Comparison of ENCODE assay signal across 1 cellular context in the genomic region with DNA sequence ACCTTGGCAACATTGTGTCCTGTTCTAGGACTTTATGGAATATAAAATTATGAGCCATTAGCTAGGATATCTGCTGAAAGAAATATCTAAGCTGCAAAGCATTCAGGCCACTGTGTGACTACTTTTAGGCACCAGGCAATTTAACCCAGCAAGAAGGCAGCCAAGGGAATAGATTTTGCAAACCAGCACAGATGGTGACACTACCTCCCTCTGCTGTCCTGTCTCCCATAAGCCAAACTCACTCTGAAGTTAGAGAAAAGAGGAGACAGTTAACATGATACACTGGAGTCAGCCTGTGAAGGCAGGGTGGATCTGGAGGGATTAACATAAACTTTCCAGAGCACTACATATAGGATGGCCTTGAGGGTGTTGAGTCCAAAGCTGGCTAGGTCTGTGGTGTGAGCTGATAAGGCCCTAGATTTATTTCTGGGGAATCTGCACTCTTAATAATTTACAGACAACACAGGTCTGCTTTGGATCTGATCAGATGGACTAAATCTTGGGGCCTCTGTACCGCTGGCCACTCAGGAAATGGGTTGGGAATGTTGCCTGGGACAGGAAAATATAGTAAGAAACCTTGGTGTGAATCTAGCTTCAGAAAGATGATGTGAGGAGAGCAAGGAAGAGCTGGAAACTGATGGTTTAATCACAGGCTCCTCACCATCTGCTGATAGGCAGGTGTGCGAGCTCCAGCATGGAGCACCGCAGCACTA.
TF ChIP-seq lines count a peak whose summit lies in the region.

No MANE protein-coding gene starts in this region.

TF ChIP-seq in GM23338, 12 proteins besides CTCF, POLR2A, EP300 and RAD21 (continued from another document):
- TF ChIP-seq, protein P1, sequence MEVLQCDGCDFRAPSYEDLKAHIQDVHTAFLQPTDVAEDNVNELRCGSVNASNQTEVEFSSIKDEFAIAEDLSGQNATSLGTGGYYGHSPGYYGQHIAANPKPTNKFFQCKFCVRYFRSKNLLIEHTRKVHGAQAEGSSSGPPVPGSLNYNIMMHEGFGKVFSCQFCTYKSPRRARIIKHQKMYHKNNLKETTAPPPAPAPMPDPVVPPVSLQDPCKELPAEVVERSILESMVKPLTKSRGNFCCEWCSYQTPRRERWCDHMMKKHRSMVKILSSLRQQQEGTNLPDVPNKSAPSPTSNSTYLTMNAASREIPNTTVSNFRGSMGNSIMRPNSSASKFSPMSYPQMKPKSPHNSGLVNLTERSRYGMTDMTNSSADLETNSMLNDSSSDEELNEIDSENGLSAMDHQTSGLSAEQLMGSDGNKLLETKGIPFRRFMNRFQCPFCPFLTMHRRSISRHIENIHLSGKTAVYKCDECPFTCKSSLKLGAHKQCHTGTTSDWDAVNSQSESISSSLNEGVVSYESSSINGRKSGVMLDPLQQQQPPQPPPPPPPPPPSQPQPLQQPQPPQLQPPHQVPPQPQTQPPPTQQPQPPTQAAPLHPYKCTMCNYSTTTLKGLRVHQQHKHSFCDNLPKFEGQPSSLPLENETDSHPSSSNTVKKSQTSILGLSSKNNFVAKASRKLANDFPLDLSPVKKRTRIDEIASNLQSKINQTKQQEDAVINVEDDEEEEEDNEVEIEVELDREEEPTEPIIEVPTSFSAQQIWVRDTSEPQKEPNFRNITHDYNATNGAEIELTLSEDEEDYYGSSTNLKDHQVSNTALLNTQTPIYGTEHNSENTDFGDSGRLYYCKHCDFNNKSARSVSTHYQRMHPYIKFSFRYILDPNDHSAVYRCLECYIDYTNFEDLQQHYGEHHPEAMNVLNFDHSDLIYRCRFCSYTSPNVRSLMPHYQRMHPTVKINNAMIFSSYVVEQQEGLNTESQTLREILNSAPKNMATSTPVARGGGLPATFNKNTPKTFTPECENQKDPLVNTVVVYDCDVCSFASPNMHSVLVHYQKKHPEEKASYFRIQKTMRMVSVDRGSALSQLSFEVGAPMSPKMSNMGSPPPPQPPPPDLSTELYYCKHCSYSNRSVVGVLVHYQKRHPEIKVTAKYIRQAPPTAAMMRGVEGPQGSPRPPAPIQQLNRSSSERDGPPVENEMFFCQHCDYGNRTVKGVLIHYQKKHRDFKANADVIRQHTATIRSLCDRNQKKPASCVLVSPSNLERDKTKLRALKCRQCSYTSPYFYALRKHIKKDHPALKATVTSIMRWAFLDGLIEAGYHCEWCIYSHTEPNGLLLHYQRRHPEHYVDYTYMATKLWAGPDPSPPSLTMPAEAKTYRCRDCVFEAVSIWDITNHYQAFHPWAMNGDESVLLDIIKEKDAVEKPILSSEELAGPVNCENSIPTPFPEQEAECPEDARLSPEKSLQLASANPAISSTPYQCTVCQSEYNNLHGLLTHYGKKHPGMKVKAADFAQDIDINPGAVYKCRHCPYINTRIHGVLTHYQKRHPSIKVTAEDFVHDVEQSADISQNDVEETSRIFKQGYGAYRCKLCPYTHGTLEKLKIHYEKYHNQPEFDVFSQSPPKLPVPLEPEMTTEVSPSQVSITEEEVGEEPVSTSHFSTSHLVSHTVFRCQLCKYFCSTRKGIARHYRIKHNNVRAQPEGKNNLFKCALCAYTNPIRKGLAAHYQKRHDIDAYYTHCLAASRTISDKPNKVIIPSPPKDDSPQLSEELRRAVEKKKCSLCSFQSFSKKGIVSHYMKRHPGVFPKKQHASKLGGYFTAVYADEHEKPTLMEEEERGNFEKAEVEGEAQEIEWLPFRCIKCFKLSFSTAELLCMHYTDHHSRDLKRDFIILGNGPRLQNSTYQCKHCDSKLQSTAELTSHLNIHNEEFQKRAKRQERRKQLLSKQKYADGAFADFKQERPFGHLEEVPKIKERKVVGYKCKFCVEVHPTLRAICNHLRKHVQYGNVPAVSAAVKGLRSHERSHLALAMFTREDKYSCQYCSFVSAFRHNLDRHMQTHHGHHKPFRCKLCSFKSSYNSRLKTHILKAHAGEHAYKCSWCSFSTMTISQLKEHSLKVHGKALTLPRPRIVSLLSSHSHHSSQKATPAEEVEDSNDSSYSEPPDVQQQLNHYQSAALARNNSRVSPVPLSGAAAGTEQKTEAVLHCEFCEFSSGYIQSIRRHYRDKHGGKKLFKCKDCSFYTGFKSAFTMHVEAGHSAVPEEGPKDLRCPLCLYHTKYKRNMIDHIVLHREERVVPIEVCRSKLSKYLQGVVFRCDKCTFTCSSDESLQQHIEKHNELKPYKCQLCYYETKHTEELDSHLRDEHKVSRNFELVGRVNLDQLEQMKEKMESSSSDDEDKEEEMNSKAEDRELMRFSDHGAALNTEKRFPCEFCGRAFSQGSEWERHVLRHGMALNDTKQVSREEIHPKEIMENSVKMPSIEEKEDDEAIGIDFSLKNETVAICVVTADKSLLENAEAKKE (CRISPR knock-in tag; IDR thresholded peaks at IDR 0.05), result no peak
- TF ChIP-seq ZNF114 (CRISPR knock-in tag; IDR thresholded peaks at IDR 0.05) (no peak), POLR2AphosphoS5 (IDR thresholded peaks at IDR 0.05; ENCODE audit: low read depth) (no peak), EZH2phosphoT487 (IDR thresholded peaks at IDR 0.05; ENCODE audit: unreplicated experiment) (no peak), ZNF331 (CRISPR knock-in tag; IDR thresholded peaks at IDR 0.05; ENCODE audit: low read depth) (no peak), NANOG (IDR thresholded peaks at IDR 0.05; ENCODE audit: borderline replicate concordance) (no peak), CREB1 (CRISPR knock-in tag; IDR thresholded peaks at IDR 0.05; ENCODE audit: low read depth) (no peak), EZH2 (IDR thresholded peaks at IDR 0.05; ENCODE audit: low read depth, unreplicated experiment) (no peak)
- TF ChIP-seq, protein P2, sequence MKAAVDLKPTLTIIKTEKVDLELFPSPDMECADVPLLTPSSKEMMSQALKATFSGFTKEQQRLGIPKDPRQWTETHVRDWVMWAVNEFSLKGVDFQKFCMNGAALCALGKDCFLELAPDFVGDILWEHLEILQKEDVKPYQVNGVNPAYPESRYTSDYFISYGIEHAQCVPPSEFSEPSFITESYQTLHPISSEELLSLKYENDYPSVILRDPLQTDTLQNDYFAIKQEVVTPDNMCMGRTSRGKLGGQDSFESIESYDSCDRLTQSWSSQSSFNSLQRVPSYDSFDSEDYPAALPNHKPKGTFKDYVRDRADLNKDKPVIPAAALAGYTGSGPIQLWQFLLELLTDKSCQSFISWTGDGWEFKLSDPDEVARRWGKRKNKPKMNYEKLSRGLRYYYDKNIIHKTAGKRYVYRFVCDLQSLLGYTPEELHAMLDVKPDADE (IDR thresholded peaks at IDR 0.05), result no peak
- TF ChIP-seq, protein P3, sequence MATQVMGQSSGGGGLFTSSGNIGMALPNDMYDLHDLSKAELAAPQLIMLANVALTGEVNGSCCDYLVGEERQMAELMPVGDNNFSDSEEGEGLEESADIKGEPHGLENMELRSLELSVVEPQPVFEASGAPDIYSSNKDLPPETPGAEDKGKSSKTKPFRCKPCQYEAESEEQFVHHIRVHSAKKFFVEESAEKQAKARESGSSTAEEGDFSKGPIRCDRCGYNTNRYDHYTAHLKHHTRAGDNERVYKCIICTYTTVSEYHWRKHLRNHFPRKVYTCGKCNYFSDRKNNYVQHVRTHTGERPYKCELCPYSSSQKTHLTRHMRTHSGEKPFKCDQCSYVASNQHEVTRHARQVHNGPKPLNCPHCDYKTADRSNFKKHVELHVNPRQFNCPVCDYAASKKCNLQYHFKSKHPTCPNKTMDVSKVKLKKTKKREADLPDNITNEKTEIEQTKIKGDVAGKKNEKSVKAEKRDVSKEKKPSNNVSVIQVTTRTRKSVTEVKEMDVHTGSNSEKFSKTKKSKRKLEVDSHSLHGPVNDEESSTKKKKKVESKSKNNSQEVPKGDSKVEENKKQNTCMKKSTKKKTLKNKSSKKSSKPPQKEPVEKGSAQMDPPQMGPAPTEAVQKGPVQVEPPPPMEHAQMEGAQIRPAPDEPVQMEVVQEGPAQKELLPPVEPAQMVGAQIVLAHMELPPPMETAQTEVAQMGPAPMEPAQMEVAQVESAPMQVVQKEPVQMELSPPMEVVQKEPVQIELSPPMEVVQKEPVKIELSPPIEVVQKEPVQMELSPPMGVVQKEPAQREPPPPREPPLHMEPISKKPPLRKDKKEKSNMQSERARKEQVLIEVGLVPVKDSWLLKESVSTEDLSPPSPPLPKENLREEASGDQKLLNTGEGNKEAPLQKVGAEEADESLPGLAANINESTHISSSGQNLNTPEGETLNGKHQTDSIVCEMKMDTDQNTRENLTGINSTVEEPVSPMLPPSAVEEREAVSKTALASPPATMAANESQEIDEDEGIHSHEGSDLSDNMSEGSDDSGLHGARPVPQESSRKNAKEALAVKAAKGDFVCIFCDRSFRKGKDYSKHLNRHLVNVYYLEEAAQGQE (IDR thresholded peaks at IDR 0.05; ENCODE audit: unreplicated experiment), result no peak
